In the genomic region with DNA sequence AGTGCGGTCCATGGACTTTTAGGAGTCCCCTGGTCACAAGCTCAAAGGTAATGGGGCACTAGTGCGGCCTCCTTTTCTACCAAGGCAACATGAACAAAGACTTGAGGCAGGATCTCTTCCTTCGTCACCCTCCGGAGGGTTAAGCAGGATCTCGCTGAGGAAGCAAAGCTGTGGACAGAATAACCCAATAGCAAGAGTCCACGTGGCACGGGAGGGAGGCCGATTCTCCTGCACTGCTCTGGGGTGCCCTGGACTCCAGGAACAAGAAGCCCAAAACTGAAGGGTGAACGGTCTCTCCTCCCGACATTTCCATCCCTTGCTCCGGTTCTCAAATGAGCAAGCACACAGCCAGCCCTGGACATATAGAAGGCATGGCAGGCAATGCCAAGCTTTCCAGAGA, we compare ENCODE assay signal across 8 cellular contexts. TPM values are rescaled to one million over a fixed set of nuclear protein-coding genes. Genes with fewer than 3 reads are reported as not detected.
DNase-seq lines count a peak whose midpoint lies in the region; ATAC-seq and TF ChIP-seq lines count a peak whose summit lies in the region.

No MANE protein-coding gene starts in this region.

- in situ Hi-C loops in mammary epithelial cell (cut with MboI; ENCODE audit: low sequenced_read_pairs in 2 of 2), result no loop called here

- peaks cover 91% of the 10 kb centered on the region for H3K4me1 Mint-ChIP-seq in activated CD4-positive, alpha-beta T cell treated with anti-CD3 and anti-CD28 coated beads, Interleukin-2, amount 10 ng/mL, durations not matched to agents 24 days and 14 days
- H3K4me1 Mint-ChIP-seq in memory B cell, result peaks cover 78% of the 10 kb centered on the region

- peak overlapping the region; percentile 6 for H3K9ac ChIP-seq in mammary epithelial cell (ENCODE audit: insufficient read depth, low read length)

- H3K27ac Mint-ChIP-seq in activated CD4-positive, alpha-beta T cell treated with anti-CD3 and anti-CD28 coated beads, Interleukin-2, amount 10 ng/mL, durations not matched to agents 24 days and 14 days, result peak overlapping the region; percentile 89
- peak overlapping the region; percentile 89 for H3K27ac Mint-ChIP-seq in memory B cell

- dilution Hi-C loops in mammary epithelial cell (cut with HindIII; ENCODE audit: low sequenced_read_pairs), result loop anchor here (5.0 kb wide), 2 partner anchors 35 to 100 kb away; no protein-coding TSS in a partner anchor

- TF ChIP-seq CTCF in mammary epithelial cell (conservative IDR thresholded peaks at IDR 0.05 in 1 of 2, IDR thresholded peaks at IDR 0.05 in 1 of 2; ENCODE audit: extremely low read depth in 1 of 2, insufficient read depth in 1 of 2, low read depth in 1 of 2, low read length in 2 of 2) (no peak), testis (IDR thresholded peaks at IDR 0.05) (no peak)

- H3K4me1 ChIP-seq in mammary epithelial cell (ENCODE audit: insufficient read depth, low read length) (peaks cover 97% of the 10 kb centered on the region), testis (peaks cover 72% of the 10 kb centered on the region)

- H3K9me3 ChIP-seq in mammary epithelial cell (replicated peaks; ENCODE audit: insufficient read depth, low read length) (no peaks in the 10 kb centered on the region), testis (no peaks in the 10 kb centered on the region)

- H3K27me3 ChIP-seq in mammary epithelial cell (ENCODE audit: insufficient read depth, low read length) (no peaks in the 10 kb centered on the region), testis (no peaks in the 10 kb centered on the region)

- no peaks in the 10 kb centered on the region for H3K9me3 Mint-ChIP-seq in activated CD4-positive, alpha-beta T cell treated with anti-CD3 and anti-CD28 coated beads, Interleukin-2, amount 10 ng/mL, durations not matched to agents 24 days and 14 days
- H3K9me3 Mint-ChIP-seq in memory B cell, result no peaks in the 10 kb centered on the region

- intact Hi-C loops in activated CD4-positive, alpha-beta T cell treated with anti-CD3 and anti-CD28 coated beads, Interleukin-2, amount 10 ng/mL, durations not matched to agents 24 days and 14 days (cut with micrococcal nuclease), result no loop called here
- intact Hi-C loops in mammary epithelial cell (cut with micrococcal nuclease), result no loop called here
- intact Hi-C loops in testis (cut with DNase I; ENCODE audit: low total_unique reads), result no loop called here

- BruUV-seq in mammary epithelial cell (replicated peaks; lab: Mats Ljungman, UMichigan), result no TSS peak

- H3K27ac ChIP-seq in mammary epithelial cell (ENCODE audit: insufficient read depth, low read depth, low read length) (peak overlapping the region; percentile 76), testis (peak overlapping the region; percentile 50 to 55)

- peaks cover 100% of the 10 kb centered on the region for H3K79me2 ChIP-seq in mammary epithelial cell (ENCODE audit: insufficient read depth, low read length)

- no peak for TF ChIP-seq POLR2A in testis (IDR thresholded peaks at IDR 0.05)

- H3K27me3 Mint-ChIP-seq in activated CD4-positive, alpha-beta T cell treated with anti-CD3 and anti-CD28 coated beads, Interleukin-2, amount 10 ng/mL, durations not matched to agents 24 days and 14 days, result no peaks in the 10 kb centered on the region
- no peaks in the 10 kb centered on the region for H3K27me3 Mint-ChIP-seq in memory B cell

- peak; percentile 62 for DNase-seq in activated CD4-positive, alpha-beta T cell treated with anti-CD3 and anti-CD28 coated beads, Interleukin-2, amount 10 ng/mL, durations not matched to agents 24 days and 14 days
- DNase-seq in activated CD4-positive, alpha-beta T cell treated with anti-CD3 and anti-CD28 coated beads for 4 hours, result no peak
- DNase-seq in mammary epithelial cell, result no peak
- DNase-seq in memory B cell (ENCODE audit: low spot score in 2 of 2), result no peak
- DNase-seq in testis, result no peak
- DNase-seq in SHP77 treated with DMSO at 0.1 percent for 48 hours (lab: John Stamatoyannopoulos, UW), result no peak

- peaks cover 35% of the 10 kb centered on the region for H4K20me1 ChIP-seq in mammary epithelial cell (ENCODE audit: insufficient read depth, low read length)

- peaks cover 17% of the 10 kb centered on the region for H3K36me3 ChIP-seq in mammary epithelial cell (ENCODE audit: insufficient read depth, low read length)
- no peaks in the 10 kb centered on the region for H3K36me3 ChIP-seq in testis (ENCODE audit: low read depth, missing control alignments)

- no peak for ATAC-seq in memory B cell (ENCODE audit: low read depth)
- no peak for ATAC-seq in HG02610 (IDR thresholded peaks at IDR 0.05; ENCODE audit: unreplicated experiment)
- ATAC-seq in GM19035 (IDR thresholded peaks at IDR 0.05; ENCODE audit: unreplicated experiment), result no peak

- H2AFZ ChIP-seq in mammary epithelial cell (ENCODE audit: low read depth, low read length), result no peak overlapping the region

- H3K4me3 ChIP-seq in mammary epithelial cell (replicated peaks in 1 of 3; ENCODE audit: insufficient read depth in 1 of 3, low read depth in 2 of 3, low read length in 3 of 3) (no peak overlapping the region), testis (no peak overlapping the region)

- CTCF ChIA-PET in mammary epithelial cell (lab: Charles Lee; ENCODE audit: low non-redundant PET), result no interaction called here

- WGBS in mammary epithelial cell (ENCODE audit: low coverage, missing lambda C conversion rate), result 13% methylated on average over 11 of the region's 11 CpGs
- 48 to 61% methylated on average over 4 to 11 of the region's 11 CpGs for WGBS in testis, 2 donors

- H3K36me3 Mint-ChIP-seq in activated CD4-positive, alpha-beta T cell treated with anti-CD3 and anti-CD28 coated beads, Interleukin-2, amount 10 ng/mL, durations not matched to agents 24 days and 14 days (ENCODE audit: low read depth), result peaks cover 39% of the 10 kb centered on the region
- H3K36me3 Mint-ChIP-seq in memory B cell, result peaks cover 14% of the 10 kb centered on the region

- peak overlapping the region; percentile 76 for H3K4me3 Mint-ChIP-seq in activated CD4-positive, alpha-beta T cell treated with anti-CD3 and anti-CD28 coated beads, Interleukin-2, amount 10 ng/mL, durations not matched to agents 24 days and 14 days
- peak overlapping the region; percentile 37 for H3K4me3 Mint-ChIP-seq in memory B cell

- H3K4me2 ChIP-seq in mammary epithelial cell (ENCODE audit: insufficient read depth, low read depth, low read length), result peak overlapping the region; percentile 77

RNA-seq across cellular contexts. Expression of a gene that starts 20.7 kb away (rescaled TPM):
- total RNA-seq in activated CD4-positive, alpha-beta T cell treated with anti-CD3 and anti-CD28 coated beads, Interleukin-2, amount 10 ng/mL, durations not matched to agents 24 days and 14 days, result 625 and 633 TPM in 2 replicates
- total RNA-seq in mammary epithelial cell (1,000 to 10,000 TPM; 1,183 to 1,246 TPM), testis (100 to 1,000 TPM; 141 to 146 TPM)
- polyA plus RNA-seq in mammary epithelial cell (295 TPM), testis (ENCODE audit: insufficient read depth, low read depth, low replicate concordance) (129 TPM)
- 996 TPM for polyA minus RNA-seq in mammary epithelial cell
